ENCODE assay signal across 19 cellular contexts in genomic region chr1:20900056-20900455, GRCh38.
A peak's percentile ranks its signal among the peaks of the same experiment; 100 is the strongest.
DNase-seq lines count a peak whose midpoint lies in the region; ATAC-seq, FAIRE-seq and TF ChIP-seq lines count a peak whose summit lies in the region.
"Had no signal": no experiment of that assay in that cellular context is flagged by ENCODE, and none has a peak within 500 bp of the region (broad histone marks: within the 10 kb centered on the region; RNA-seq: fewer than 3 reads in every experiment).

No MANE protein-coding gene starts in this region.

- no peak for FAIRE-seq in A549 (lab: Jason Lieb, UNC)
- FAIRE-seq: GM12892, H54 had no signal

- H3K4me2 ChIP-seq in A549 = peak overlapping the region; percentile 33; the same call in 2 of the 3 replicates
- H3K4me2 ChIP-seq: BLaER1 had no signal

- H3K36me3 Mint-ChIP-seq in Caco-2 (ENCODE audit: insufficient read depth, unreplicated experiment) (peaks cover 11% of the 10 kb centered on the region), mesothelial cell of epicardium (peaks cover 12% of the 10 kb centered on the region)

- TF ChIP-seq RAD21 in A549 (conservative IDR thresholded peaks at IDR 0.05 in 1 of 2, IDR thresholded peaks at IDR 0.05 in 1 of 2) = no peak

- TF ChIP-seq CTCF in A549 (IDR thresholded peaks at IDR 0.05) = no peak
- no peak for TF ChIP-seq CTCF in Caco-2 (IDR thresholded peaks at IDR 0.05; ENCODE audit: insufficient read depth in 1 of 2, low read depth in 1 of 2, low read length in 1 of 2, severe bottlenecking in 1 of 2, unreplicated experiment in 1 of 2)
- TF ChIP-seq CTCF in mesothelial cell of epicardium (IDR thresholded peaks at IDR 0.05; ENCODE audit: unreplicated experiment) = no peak

- H3K9me3 ChIP-seq in A549 (no peaks in the 10 kb centered on the region), Caco-2 (no peaks in the 10 kb centered on the region), skeletal muscle tissue (ENCODE audit: control insufficient read depth in 3 of 3, low read length in 3 of 3) (no peaks in the 10 kb centered on the region), MG63 (no peaks in the 10 kb centered on the region)
- H3K9me3 ChIP-seq: BLaER1, HAP-1 had no signal

- intact Hi-C loops in Caco-2 (cut with micrococcal nuclease; ENCODE audit: unreplicated experiment) = no loop called here

- POLR2A ChIA-PET in A549 (lab: Yijun Ruan, JAX) = interaction anchor here (0.7 to 1.4 kb wide), 2 partner anchors 62 to 113 kb away, joined by 5 read pairs; partner anchors contain the start of gene HP1BP3
- POLR2A ChIA-PET in Caco-2 (lab: Charles Lee) = no interaction called here

- H3K27ac ChIP-seq in A549 (peak overlapping the region; percentile 81 to 84; a peak in 5 of 6 replicates), skeletal muscle tissue (ENCODE audit: low read depth, low read length) (peak overlapping the region; percentile 73)
- H3K27ac ChIP-seq: BLaER1, C4-2B had no signal

- peak overlapping the region in 2 of 3 donors; percentile 25 to 51 for H3K9ac ChIP-seq in skeletal muscle tissue (ENCODE audit: low read depth in 1 of 3, low read length in 3 of 3)
- H3K9ac ChIP-seq: BLaER1 had no signal

- TF ChIP-seq EP300 in A549 (IDR thresholded peaks at IDR 0.05) = no peak

- no peaks in the 10 kb centered on the region for H3K9me3 Mint-ChIP-seq in Caco-2 (ENCODE audit: unreplicated experiment)
- H3K9me3 Mint-ChIP-seq in mesothelial cell of epicardium = no peaks in the 10 kb centered on the region
- H3K9me3 Mint-ChIP-seq: CD4-positive, CD25-positive, alpha-beta regulatory T cell; CD8-positive, alpha-beta memory T cell had no signal

- TF ChIP-seq POLR2A in A549 (IDR thresholded peaks at IDR 0.05; ENCODE audit: low read length) = no peak

- no peak overlapping the region for H3K4me3 ChIP-seq in A549
- H3K4me3 ChIP-seq in Caco-2 (ENCODE audit: low read depth, low read length) = no peak overlapping the region
- no peak overlapping the region for H3K4me3 ChIP-seq in skeletal muscle tissue (ENCODE audit: low read length in 3 of 3)
- no peak overlapping the region for H3K4me3 ChIP-seq in MG63
- H3K4me3 ChIP-seq: BLaER1, HAP-1 had no signal

- DNase-seq in A549 (ENCODE audit: low read depth in 1 of 2, low spot score in 1 of 2) (no peak), Caco-2 (no peak), mesothelial cell of epicardium (ENCODE audit: low spot score in 2 of 2, unreplicated experiment in 2 of 2) (no peak), MG63 (no peak), HUDEP-2 (lab: John Stamatoyannopoulos, UW; ENCODE audit: unreplicated experiment in 76 of 76) (no peak)
- DNase-seq in activated CD4-positive, alpha-beta T cell treated with anti-CD3 and anti-CD28 coated beads for 1 hour = no peak
- DNase-seq: Calu3; CD4-positive, CD25-positive, alpha-beta regulatory T cell; CD8-positive, alpha-beta memory T cell; DMS153; DND-41; GOT3 had no signal

- H3K27me3 Mint-ChIP-seq in Caco-2 (ENCODE audit: insufficient read depth, unreplicated experiment) (no peaks in the 10 kb centered on the region), mesothelial cell of epicardium (ENCODE audit: low read depth) (no peaks in the 10 kb centered on the region)
- H3K27me3 Mint-ChIP-seq: B cell; CD4-positive, CD25-positive, alpha-beta regulatory T cell; CD8-positive, alpha-beta memory T cell had no signal

- H3K27ac Mint-ChIP-seq in Caco-2 (ENCODE audit: unreplicated experiment) (peak overlapping the region; percentile 71), mesothelial cell of epicardium (peak overlapping the region; percentile 10)
- H3K27ac Mint-ChIP-seq: B cell; CD4-positive, CD25-positive, alpha-beta regulatory T cell had no signal

- H3K4me1 Mint-ChIP-seq in Caco-2 (ENCODE audit: low read depth, unreplicated experiment) = peaks cover 7% of the 10 kb centered on the region
- peaks cover 10% of the 10 kb centered on the region for H3K4me1 Mint-ChIP-seq in mesothelial cell of epicardium
- H3K4me1 Mint-ChIP-seq: B cell had no signal

- H3K27me3 ChIP-seq in Caco-2 (replicated peaks; ENCODE audit: control insufficient read depth, insufficient read depth, low read length) = no peaks in the 10 kb centered on the region
- no peaks in the 10 kb centered on the region for H3K27me3 ChIP-seq in skeletal muscle tissue (ENCODE audit: control insufficient read depth in 3 of 3, insufficient read depth in 3 of 3, low read length in 3 of 3)
- H3K27me3 ChIP-seq in MG63 = no peaks in the 10 kb centered on the region
- H3K27me3 ChIP-seq: BLaER1 had no signal

- H3K36me3 ChIP-seq in Caco-2 (ENCODE audit: control insufficient read depth, insufficient read depth, low read length) (no peaks in the 10 kb centered on the region), skeletal muscle tissue (ENCODE audit: control insufficient read depth in 3 of 3, insufficient read depth in 3 of 3, low read length in 3 of 3) (peaks cover 0 to 3% (median 0%) of the 10 kb centered on the region in 3 donors), MG63 (no peaks in the 10 kb centered on the region; the same call in 1 of the 2 replicates)

- CTCF ChIA-PET in A549 (lab: Yijun Ruan, JAX) = interaction anchor here (0.7 to 1.4 kb wide), 4 partner anchors 13 to 295 kb away, joined by 3 to 10 read pairs (median 4); no protein-coding TSS in a partner anchor
- CTCF ChIA-PET in Caco-2 (lab: Charles Lee) = no interaction called here

- no peak overlapping the region for H3K4me3 Mint-ChIP-seq in Caco-2 (ENCODE audit: unreplicated experiment)
- no peak overlapping the region for H3K4me3 Mint-ChIP-seq in mesothelial cell of epicardium
- H3K4me3 Mint-ChIP-seq: B cell; CD4-positive, CD25-positive, alpha-beta regulatory T cell; CD8-positive, alpha-beta memory T cell had no signal

- peaks cover 64% of the 10 kb centered on the region for H3K4me1 ChIP-seq in A549
- H3K4me1 ChIP-seq in Caco-2 = peaks cover 23% of the 10 kb centered on the region
- H3K4me1 ChIP-seq in skeletal muscle tissue (ENCODE audit: control insufficient read depth in 3 of 3, insufficient read depth in 3 of 3, low read length in 3 of 3) = peaks cover 2 to 10% (median 6%) of the 10 kb centered on the region in 3 donors
- H3K4me1 ChIP-seq: BLaER1 had no signal

- BruUV-seq in Caco-2 (replicated peaks; lab: Mats Ljungman, UMichigan) = no TSS peak

- ATAC-seq in A549 = no peak

TF ChIP-seq in A549, 52 proteins besides CTCF, POLR2A, EP300 and RAD21:
- no peak for TF ChIP-seq ESRRA (IDR thresholded peaks at IDR 0.05; ENCODE audit: borderline replicate concordance, low read length)
- TF ChIP-seq USF2 (IDR thresholded peaks at IDR 0.05) = no peak
- TF ChIP-seq HOXA7 (CRISPR knock-in tag; IDR thresholded peaks at IDR 0.05) = no peak
- TF ChIP-seq ZNF302 (CRISPR knock-in tag; IDR thresholded peaks at IDR 0.05) = no peak
- TF ChIP-seq FOSL2 (IDR thresholded peaks at IDR 0.05) = no peak
- TF ChIP-seq FOSL2 (CRISPR knock-in tag; IDR thresholded peaks at IDR 0.05) = no peak
- TF ChIP-seq MAZ (IDR thresholded peaks at IDR 0.05; ENCODE audit: borderline replicate concordance, low read depth, low read length) = no peak
- no peak for TF ChIP-seq MAFK (IDR thresholded peaks at IDR 0.05; ENCODE audit: partially characterized antibody)
- TF ChIP-seq BCL3 (IDR thresholded peaks at IDR 0.05) = no peak
- no peak for TF ChIP-seq BHLHE40 (IDR thresholded peaks at IDR 0.05; ENCODE audit: low read depth, low read length)
- TF ChIP-seq FOSB (CRISPR knock-in tag; IDR thresholded peaks at IDR 0.05) = no peak
- TF ChIP-seq CBX2 (IDR thresholded peaks at IDR 0.05; ENCODE audit: borderline replicate concordance, low read depth) = no peak
- TF ChIP-seq EHF (CRISPR knock-in tag; IDR thresholded peaks at IDR 0.05) = no peak
- TF ChIP-seq JUN (IDR thresholded peaks at IDR 0.05) = no peak
- TF ChIP-seq HDAC2 (IDR thresholded peaks at IDR 0.05) = no peak
- TF ChIP-seq, protein P1, sequence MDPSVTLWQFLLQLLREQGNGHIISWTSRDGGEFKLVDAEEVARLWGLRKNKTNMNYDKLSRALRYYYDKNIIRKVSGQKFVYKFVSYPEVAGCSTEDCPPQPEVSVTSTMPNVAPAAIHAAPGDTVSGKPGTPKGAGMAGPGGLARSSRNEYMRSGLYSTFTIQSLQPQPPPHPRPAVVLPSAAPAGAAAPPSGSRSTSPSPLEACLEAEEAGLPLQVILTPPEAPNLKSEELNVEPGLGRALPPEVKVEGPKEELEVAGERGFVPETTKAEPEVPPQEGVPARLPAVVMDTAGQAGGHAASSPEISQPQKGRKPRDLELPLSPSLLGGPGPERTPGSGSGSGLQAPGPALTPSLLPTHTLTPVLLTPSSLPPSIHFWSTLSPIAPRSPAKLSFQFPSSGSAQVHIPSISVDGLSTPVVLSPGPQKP (IDR thresholded peaks at IDR 0.05; ENCODE audit: low read depth, low read length) = no peak
